ENCODE assay signal across 12 cellular contexts in genomic region chr14:92472860-92473259, GRCh38. TPM values are rescaled to one million over a fixed set of nuclear protein-coding genes. Genes with fewer than 3 reads are reported as not detected.
DNase-seq lines count a peak whose midpoint lies in the region; ATAC-seq and TF ChIP-seq lines count a peak whose summit lies in the region.
"Had no signal": no experiment of that assay in that cellular context is flagged by ENCODE, and none has a peak within 500 bp of the region (broad histone marks: within the 10 kb centered on the region; RNA-seq: fewer than 3 reads in every experiment).

No MANE protein-coding gene starts in this region.

- H3K27ac ChIP-seq in foreskin keratinocyte = no peak overlapping the region
- H3K27ac ChIP-seq: RWPE1 had no signal

- peak; percentile 19 for ATAC-seq in foreskin keratinocyte
- no peak for ATAC-seq in HG03571 (IDR thresholded peaks at IDR 0.05; ENCODE audit: unreplicated experiment)
- ATAC-seq in GM18907 (IDR thresholded peaks at IDR 0.05; ENCODE audit: unreplicated experiment) = no peak

- no peaks in the 10 kb centered on the region; the same call in none of the 2 replicates for H3K27me3 Mint-ChIP-seq in HFFc6 (ENCODE audit: insufficient read depth)

- no peaks in the 10 kb centered on the region for H3K27me3 ChIP-seq in foreskin keratinocyte

- H3K4me1 Mint-ChIP-seq in HFFc6 (ENCODE audit: low read depth) = peaks cover 49% of the 10 kb centered on the region

- no peaks in the 10 kb centered on the region for H3K36me3 Mint-ChIP-seq in HFFc6 (ENCODE audit: low read depth)

- H3K27ac Mint-ChIP-seq in HFFc6 = peak overlapping the region; percentile 84

- peak overlapping the region; percentile 76 for H3K4me3 Mint-ChIP-seq in HFFc6
- H3K4me3 Mint-ChIP-seq: naive B cell had no signal

- DNase-seq in HFFc6 (no peak), RPMI7951 (ENCODE audit: low read depth) (peak; percentile 54), foreskin keratinocyte (peak; percentile 43 to 70), T1000 (lab: John Stamatoyannopoulos, UW) (no peak), COR-L47 (lab: John Stamatoyannopoulos, UW) (no peak)
- DNase-seq in stimulated activated CD8-positive, alpha-beta memory T cell treated with anti-CD3 and anti-CD28 coated beads, Interleukin-4, amount 100 ng/mL, for 48 hours = peak; percentile 20
- DNase-seq: naive B cell, NCI-H2227 treated with DMSO at 0.1 percent for 48 hours, small intestine had no signal

- 0 out of 2 replicates have a peak, but pooled peaks cover 5% of the 10 kb centered on the region for H3K9me3 Mint-ChIP-seq in HFFc6

- peaks cover 29% of the 10 kb centered on the region for H3K4me1 ChIP-seq in foreskin keratinocyte

- TF ChIP-seq CTCF in HFFc6 (IDR thresholded peaks at IDR 0.05) (no peak), foreskin keratinocyte (conservative IDR thresholded peaks at IDR 0.05) (no peak)

RNA-seq across cellular contexts. Expression of gene RIN3, which starts 40.7 kb away (rescaled TPM):
- 10 to 100 TPM; 19.7 to 26.0 (median 24.6) TPM for total RNA-seq in HFFc6 (2021; fragmentation: NEBNext Ultra II Directional; extraction: Animal tissue kit (Norgen Biotek cat#: 25700))
- total RNA-seq in RPMI7951 (2014; rRNA removed; shearing (Covaris generic)) = 3.8 and 6.4 TPM in 2 replicates
- 7.3 and 9.8 TPM in 2 replicates for total RNA-seq in foreskin keratinocyte
- polyA plus RNA-seq in foreskin keratinocyte = 8.4 and 11.9 TPM in 2 replicates

Comparison
In these comparisons a context has a peak if more than half of its experiments do, and no peak if none do; other contexts are left out.
1. DNase-seq: peak in RPMI7951 (single experiment), foreskin keratinocyte (2 of 2) and stimulated activated CD8-positive, alpha-beta memory T cell treated with anti-CD3 and anti-CD28 coated beads, Interleukin-4, amount 100 ng/mL, for 48 hours (single experiment); none in HFFc6 (single experiment), T1000 (single experiment) and COR-L47 (single experiment).